ENCODE assay signal across 15 cellular contexts in the genomic region with DNA sequence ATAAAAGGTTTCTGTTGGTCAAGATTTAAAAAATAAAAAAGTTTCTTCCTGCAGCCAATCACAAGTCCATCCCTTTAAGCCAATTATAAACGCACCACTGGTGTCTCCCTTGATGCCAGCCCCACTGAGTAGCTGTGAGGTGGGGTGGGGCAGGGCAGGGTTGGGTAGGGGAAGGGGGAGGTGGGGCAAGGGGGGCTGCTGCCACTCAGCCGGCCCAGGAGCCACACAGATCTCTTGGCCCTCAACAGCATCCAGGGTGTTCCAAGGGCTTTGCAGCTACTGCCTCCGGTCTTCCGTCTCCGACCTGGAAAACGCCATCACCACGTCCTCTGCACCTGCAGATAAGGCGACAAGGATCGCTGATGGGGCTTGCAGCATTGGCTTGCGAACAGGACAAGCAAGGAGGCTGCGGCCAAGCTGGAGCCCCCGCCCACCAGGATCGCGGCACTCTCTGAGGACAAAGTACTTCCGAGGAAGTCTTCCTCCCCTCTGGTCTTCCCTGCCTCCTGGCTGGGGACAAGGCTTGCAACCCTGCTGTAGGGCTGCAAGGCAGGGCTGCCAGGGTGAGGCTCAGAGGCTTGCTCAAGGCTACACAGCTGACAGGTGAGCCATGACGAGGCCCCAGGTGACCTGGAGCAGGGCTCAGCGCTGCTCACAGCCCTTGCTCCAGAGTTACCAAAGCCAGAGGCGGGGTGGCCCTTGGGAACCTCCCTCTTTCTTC. TPM values are rescaled to one million over a fixed set of nuclear protein-coding genes. Genes with fewer than 3 reads are reported as not detected.
DNase-seq lines count a peak whose midpoint lies in the region; ATAC-seq lines count a peak whose summit lies in the region.
"Had no signal": no experiment of that assay in that cellular context is flagged by ENCODE, and none has a peak within 500 bp of the region (broad histone marks: within the 10 kb centered on the region; RNA-seq: fewer than 3 reads in every experiment).

No MANE protein-coding gene starts in this region.

- H3K36me3 Mint-ChIP-seq in T-helper 1 cell treated with Interleukin-12 subunit alpha and Interleukin-12 subunit beta and Interleukin-4 antibody, amounts not matched to agents 30 μg/mL and 1 μg/mL, for 36 hours (ENCODE audit: low read depth), result peaks cover 6% of the 10 kb centered on the region
- peaks cover 8% of the 10 kb centered on the region for H3K36me3 Mint-ChIP-seq in activated naive CD8-positive, alpha-beta T cell treated with anti-CD3 and anti-CD28 coated beads, Interleukin-2, amount 50 U/mL, for 24 hours (ENCODE audit: low read depth)
- peaks cover 0 to 4% of the 10 kb centered on the region in 2 donors for H3K36me3 Mint-ChIP-seq in naive B cell

- no peak overlapping the region for H3K27ac Mint-ChIP-seq in T-helper 1 cell treated with Interleukin-12 subunit alpha and Interleukin-12 subunit beta and Interleukin-4 antibody, amounts not matched to agents 30 μg/mL and 1 μg/mL, for 36 hours
- peak overlapping the region; percentile 47 for H3K27ac Mint-ChIP-seq in activated naive CD8-positive, alpha-beta T cell treated with anti-CD3 and anti-CD28 coated beads, Interleukin-2, amount 50 U/mL, for 24 hours
- peak overlapping the region; percentile 85 to 95 (median 93) for H3K27ac Mint-ChIP-seq in naive B cell
- H3K27ac Mint-ChIP-seq: activated CD4-positive, alpha-beta memory T cell treated with anti-CD3 and anti-CD28 coated beads, Interleukin-2, amount 10 ng/mL, durations not matched to agents 7 days and 5 days had no signal

- peak overlapping the region; percentile 72 for H3K4me3 Mint-ChIP-seq in T-helper 1 cell treated with Interleukin-12 subunit alpha and Interleukin-12 subunit beta and Interleukin-4 antibody, amounts not matched to agents 30 μg/mL and 1 μg/mL, for 36 hours
- peak overlapping the region; percentile 69 for H3K4me3 Mint-ChIP-seq in activated naive CD8-positive, alpha-beta T cell treated with anti-CD3 and anti-CD28 coated beads, Interleukin-2, amount 50 U/mL, for 24 hours
- H3K4me3 Mint-ChIP-seq in naive B cell, result peak overlapping the region; percentile 84 to 95 (median 92)
- H3K4me3 Mint-ChIP-seq: activated CD4-positive, alpha-beta memory T cell treated with anti-CD3 and anti-CD28 coated beads, Interleukin-2, amount 10 ng/mL, durations not matched to agents 7 days and 5 days had no signal

- H3K27me3 Mint-ChIP-seq in T-helper 1 cell treated with Interleukin-12 subunit alpha and Interleukin-12 subunit beta and Interleukin-4 antibody, amounts not matched to agents 30 μg/mL and 1 μg/mL, for 36 hours (ENCODE audit: low read depth), result peaks cover 15% of the 10 kb centered on the region
- H3K27me3 Mint-ChIP-seq in activated naive CD8-positive, alpha-beta T cell treated with anti-CD3 and anti-CD28 coated beads, Interleukin-2, amount 50 U/mL, for 24 hours, result no peaks in the 10 kb centered on the region
- H3K27me3 Mint-ChIP-seq in naive B cell, result no peaks in the 10 kb centered on the region
- H3K27me3 Mint-ChIP-seq: activated CD4-positive, alpha-beta memory T cell treated with anti-CD3 and anti-CD28 coated beads, Interleukin-2, amount 10 ng/mL, durations not matched to agents 7 days and 5 days had no signal

- H3K4me1 ChIP-seq in HUES6 (ENCODE audit: control insufficient read depth, insufficient read depth, low read length), result peaks cover 42% of the 10 kb centered on the region
- H3K4me1 ChIP-seq: A549, uterus had no signal

- H3K4me3 ChIP-seq in HUES6 (ENCODE audit: low read depth, low read length), result peak overlapping the region; percentile 15
- H3K4me3 ChIP-seq: A549, uterus had no signal

- H3K4me1 Mint-ChIP-seq in T-helper 1 cell treated with Interleukin-12 subunit alpha and Interleukin-12 subunit beta and Interleukin-4 antibody, amounts not matched to agents 30 μg/mL and 1 μg/mL, for 36 hours (ENCODE audit: low read depth), result peaks cover 5% of the 10 kb centered on the region
- peaks cover 10% of the 10 kb centered on the region for H3K4me1 Mint-ChIP-seq in activated naive CD8-positive, alpha-beta T cell treated with anti-CD3 and anti-CD28 coated beads, Interleukin-2, amount 50 U/mL, for 24 hours
- H3K4me1 Mint-ChIP-seq in naive B cell, result peaks cover 14 to 49% (median 43%) of the 10 kb centered on the region in 3 donors
- H3K4me1 Mint-ChIP-seq: activated CD4-positive, alpha-beta memory T cell treated with anti-CD3 and anti-CD28 coated beads, Interleukin-2, amount 10 ng/mL, durations not matched to agents 7 days and 5 days had no signal

- H3K9ac ChIP-seq in HUES6 (ENCODE audit: low read length), result no peak overlapping the region
- H3K9ac ChIP-seq: KMS-11 had no signal

- DNase-seq in T-helper 1 cell (no peak), naive B cell (no peak), SKM-1 treated with dmso at 0.1 percent for 144 hours (lab: John Stamatoyannopoulos, UW; ENCODE audit: unreplicated experiment) (no peak)
- DNase-seq in activated naive CD8-positive, alpha-beta T cell treated with anti-CD3 and anti-CD28 coated beads, Interleukin-2, amount 50 U/mL, for 24 hours, result no peak
- DNase-seq: activated CD4-positive, alpha-beta memory T cell treated with anti-CD3 and anti-CD28 coated beads, Interleukin-2, amount 10 ng/mL, durations not matched to agents 7 days and 5 days; DMS153; NCI-H2081 treated with DMSO at 0.1 percent for 48 hours; stimulated activated CD4-positive, alpha-beta T cell treated with anti-CD3 and anti-CD28 coated beads, Interleukin-12 subunit alpha, Interleukin-12 subunit beta, amount 100 ng/mL, for 4 hours; uterus had no signal

- no peak for ATAC-seq in activated naive CD8-positive, alpha-beta T cell treated with anti-CD3 and anti-CD28 coated beads, Interleukin-2, amount 50 U/mL, for 24 hours
- peak; percentile 56 to 62 for ATAC-seq in naive B cell (ENCODE audit: low read depth in 2 of 2)
- no peak for ATAC-seq in HG02678 (IDR thresholded peaks at IDR 0.05; ENCODE audit: unreplicated experiment)
- no peak for ATAC-seq in HG02884 (IDR thresholded peaks at IDR 0.05; ENCODE audit: unreplicated experiment)
- ATAC-seq: A549 had no signal

- peaks cover 6% of the 10 kb centered on the region for H3K9me3 Mint-ChIP-seq in T-helper 1 cell treated with Interleukin-12 subunit alpha and Interleukin-12 subunit beta and Interleukin-4 antibody, amounts not matched to agents 30 μg/mL and 1 μg/mL, for 36 hours
- peaks cover 5% of the 10 kb centered on the region for H3K9me3 Mint-ChIP-seq in activated naive CD8-positive, alpha-beta T cell treated with anti-CD3 and anti-CD28 coated beads, Interleukin-2, amount 50 U/mL, for 24 hours
- H3K9me3 Mint-ChIP-seq in naive B cell, result peaks cover 0 to 7% (median 5%) of the 10 kb centered on the region in 7 donors

- H3K27ac ChIP-seq in HUES6 (ENCODE audit: low read depth, low read length), result no peak overlapping the region
- H3K27ac ChIP-seq: A549, KMS-11, uterus had no signal

- peaks cover 8% of the 10 kb centered on the region; the same call in 1 of the 2 replicates for H3K36me3 ChIP-seq in HUES6 (ENCODE audit: control insufficient read depth, insufficient read depth, low read length)
- H3K36me3 ChIP-seq: uterus had no signal

- no peaks in the 10 kb centered on the region for H3K27me3 ChIP-seq in HUES6 (ENCODE audit: control insufficient read depth, insufficient read depth, low read length)
- H3K27me3 ChIP-seq: uterus had no signal

- no peaks in the 10 kb centered on the region for H3K9me3 ChIP-seq in HUES6 (ENCODE audit: control insufficient read depth, insufficient read depth, low read depth, low read length)
- H3K9me3 ChIP-seq: uterus had no signal

RNA-seq across cellular contexts. Expression of gene CLSTN1, which starts 26.8 kb away (rescaled TPM):
- 10 to 100 TPM; 11.1 to 31.9 (median 15.0) TPM for polyA plus RNA-seq in naive B cell (ENCODE audit: low read depth in 6 of 6)

RNA-seq across cellular contexts. Expression of gene CTNNBIP1, which starts 59.5 kb away (rescaled TPM):
- 10 to 100 TPM in 2 of 6 donors, 1 to 10 TPM in 4; 7.4 to 13.4 (median 8.6) TPM for polyA plus RNA-seq in naive B cell (ENCODE audit: low read depth in 6 of 6)

Comparison
In these comparisons a context has a peak if more than half of its experiments do, and no peak if none do; other contexts are left out.
1. ATAC-seq: peak in naive B cell (2 of 2); none in activated naive CD8-positive, alpha-beta T cell treated with anti-CD3 and anti-CD28 coated beads, Interleukin-2, amount 50 U/mL, for 24 hours (single experiment), HG02678 (single experiment) and HG02884 (single experiment).
2. Peak in every context shown above with its lines, with median percentiles within 50 percentile points of each other: H3K4me3 Mint-ChIP-seq.